Comparison of ENCODE assay signal across 8 cellular contexts in the genomic region with DNA sequence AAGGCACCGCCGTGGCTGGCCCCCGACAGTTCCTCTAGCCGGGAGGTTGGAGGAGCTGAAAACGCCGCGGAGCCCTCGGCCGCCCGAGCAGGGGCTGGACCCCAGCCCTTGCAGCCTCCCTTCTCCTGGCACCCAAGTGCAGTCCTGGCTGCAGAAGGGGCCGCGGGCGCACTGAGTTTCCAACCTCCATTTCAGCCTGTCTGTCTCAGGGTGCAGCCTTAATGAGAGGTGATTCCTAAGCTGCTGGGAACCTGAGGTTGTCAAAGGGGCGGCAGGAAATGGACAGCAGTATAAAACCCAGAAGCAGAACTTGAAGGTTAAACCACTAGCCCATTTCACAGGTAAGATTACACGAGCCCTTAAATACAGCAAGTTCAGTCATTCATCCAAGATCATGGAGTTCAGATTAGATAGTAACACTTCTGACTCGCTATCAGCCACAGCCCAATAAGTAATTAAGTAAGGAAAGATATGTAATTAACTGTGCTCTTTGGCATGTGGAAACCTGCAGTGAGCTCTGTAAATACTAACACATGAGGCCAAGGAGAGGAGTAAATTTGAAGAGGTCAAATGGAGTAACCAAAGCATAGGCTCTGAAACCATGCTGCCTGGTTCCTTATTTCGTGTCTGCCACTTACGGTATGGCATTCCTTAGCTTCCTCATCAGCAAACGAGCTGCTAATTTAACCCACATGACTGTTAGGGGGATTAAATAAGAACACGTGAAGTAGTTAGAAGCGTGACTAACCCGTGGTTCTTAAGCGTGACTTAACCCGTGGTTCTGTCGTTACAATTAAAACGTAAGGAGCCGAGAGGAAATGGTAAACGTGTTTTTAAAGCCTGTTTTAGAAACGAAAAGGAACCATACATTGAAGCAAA. TPM values are rescaled to one million over a fixed set of nuclear protein-coding genes. Genes with fewer than 3 reads are reported as not detected.
DNase-seq lines count a peak whose midpoint lies in the region; ATAC-seq, FAIRE-seq and TF ChIP-seq lines count a peak whose summit lies in the region.

No MANE protein-coding gene starts in this region.

- peak overlapping the region; percentile 79 to 99 (median 89) for H3K27ac ChIP-seq in BLaER1 treated with 17β-estradiol and CSF1 and Interleukin-3, amounts not matched to agents 10 nM and 100 nM
- H3K27ac ChIP-seq in cingulate gyrus (ENCODE audit: low read depth, low read length) (peak overlapping the region; percentile 69), left lung (peak overlapping the region; percentile 94 to 97)

- peak overlapping the region; percentile 67 to 90 (median 83) for H3K4me2 ChIP-seq in BLaER1 treated with 17β-estradiol and CSF1 and Interleukin-3, amounts not matched to agents 10 nM and 100 nM

- H3K27me3 Mint-ChIP-seq in T-helper 17 cell = no peaks in the 10 kb centered on the region
- H3K27me3 Mint-ChIP-seq in stimulated activated naive CD8-positive, alpha-beta T cell treated with anti-CD3 and anti-CD28 coated beads, Interleukin-15, amount 100 ng/mL, for 72 hours = no peaks in the 10 kb centered on the region

- peaks cover 11 to 48% (median 37%) of the 10 kb centered on the region in 10 experiments for H3K4me1 ChIP-seq in BLaER1 treated with 17β-estradiol and CSF1 and Interleukin-3, amounts not matched to agents 10 nM and 100 nM
- peaks cover 0 to 32% of the 10 kb centered on the region in 2 donors for H3K4me1 ChIP-seq in left lung

- no peak for TF ChIP-seq RAD21 in Ishikawa (IDR thresholded peaks at IDR 0.05; ENCODE audit: low read depth)

- intact Hi-C loops in left lung (cut with DNase I) = no loop called here

- H3K27me3 ChIP-seq in BLaER1 treated with 17β-estradiol and CSF1 and Interleukin-3, amounts not matched to agents 10 nM and 100 nM = no peaks in the 10 kb centered on the region
- no peaks in the 10 kb centered on the region for H3K27me3 ChIP-seq in left lung

- no peaks in the 10 kb centered on the region; a peak in 1 of 22 replicates for H4K20me1 ChIP-seq in BLaER1 treated with 17β-estradiol and CSF1 and Interleukin-3, amounts not matched to agents 10 nM and 100 nM

- peak overlapping the region; percentile 86 for H3K4me3 Mint-ChIP-seq in T-helper 17 cell
- peak overlapping the region; percentile 87 to 95 for H3K4me3 Mint-ChIP-seq in stimulated activated naive CD8-positive, alpha-beta T cell treated with anti-CD3 and anti-CD28 coated beads, Interleukin-15, amount 100 ng/mL, for 72 hours

- peaks cover 0 to 20% (median 8%) of the 10 kb centered on the region in 11 experiments; a peak in 9 of 22 replicates for H3K36me3 ChIP-seq in BLaER1 treated with 17β-estradiol and CSF1 and Interleukin-3, amounts not matched to agents 10 nM and 100 nM
- H3K36me3 ChIP-seq in left lung = no peaks in the 10 kb centered on the region

- no peak for TF ChIP-seq CTCF in left lung (IDR thresholded peaks at IDR 0.05)

- DNase-seq in GM19239 (ENCODE audit: insufficient read length, low spot score) (no peak), T-helper 17 cell (no peak), left lung (peak in 1 of 2 donors; percentile 39), urothelium cell line (ENCODE audit: low spot score) (no peak)
- peak; percentile 16 to 37 for DNase-seq in stimulated activated naive CD8-positive, alpha-beta T cell treated with anti-CD3 and anti-CD28 coated beads, Interleukin-15, amount 100 ng/mL, for 72 hours

- H3K36me3 Mint-ChIP-seq in T-helper 17 cell (ENCODE audit: low read depth) = no peaks in the 10 kb centered on the region

- FAIRE-seq in GM19239 (lab: Jason Lieb, UNC) (peak; percentile 90), urothelium cell line (lab: Jason Lieb, UNC) (no peak)

- H3K4me1 Mint-ChIP-seq in T-helper 17 cell = peaks cover 25% of the 10 kb centered on the region
- peaks cover 58% of the 10 kb centered on the region for H3K4me1 Mint-ChIP-seq in stimulated activated naive CD8-positive, alpha-beta T cell treated with anti-CD3 and anti-CD28 coated beads, Interleukin-15, amount 100 ng/mL, for 72 hours

- H3K9ac ChIP-seq in BLaER1 treated with 17β-estradiol and CSF1 and Interleukin-3, amounts not matched to agents 10 nM and 100 nM = peak overlapping the region; percentile 80 to 97 (median 88)

- peak overlapping the region; percentile 83 for H3K27ac Mint-ChIP-seq in T-helper 17 cell
- H3K27ac Mint-ChIP-seq in stimulated activated naive CD8-positive, alpha-beta T cell treated with anti-CD3 and anti-CD28 coated beads, Interleukin-15, amount 100 ng/mL, for 72 hours = peak overlapping the region; percentile 96 to 98

- peaks cover 0 to 21% (median 10%) of the 10 kb centered on the region in 11 experiments; a peak in 11 of 22 replicates for H3K9me3 ChIP-seq in BLaER1 treated with 17β-estradiol and CSF1 and Interleukin-3, amounts not matched to agents 10 nM and 100 nM (replicated peaks in 1 of 11)
- H3K9me3 ChIP-seq in T-helper 17 cell (ENCODE audit: control insufficient read depth, low read length, poor library complexity, severe bottlenecking) (no peaks in the 10 kb centered on the region), left lung (no peaks in the 10 kb centered on the region)

- peak overlapping the region; percentile 73 to 91 (median 80) for H3K4me3 ChIP-seq in BLaER1 treated with 17β-estradiol and CSF1 and Interleukin-3, amounts not matched to agents 10 nM and 100 nM
- peak overlapping the region; percentile 71 to 82 for H3K4me3 ChIP-seq in left lung

- ATAC-seq in T-helper 17 cell (peak; percentile 3), left lung (peak; percentile 28)
- ATAC-seq in stimulated activated naive CD8-positive, alpha-beta T cell treated with anti-CD3 and anti-CD28 coated beads, Interleukin-15, amount 100 ng/mL, for 72 hours = peak; percentile 36

- TF ChIP-seq EP300 in Ishikawa (IDR thresholded peaks at IDR 0.05; ENCODE audit: borderline replicate concordance) = no peak

- H3K9me3 Mint-ChIP-seq in stimulated activated naive CD8-positive, alpha-beta T cell treated with anti-CD3 and anti-CD28 coated beads, Interleukin-15, amount 100 ng/mL, for 72 hours = no peaks in the 10 kb centered on the region

TF ChIP-seq in Ishikawa, 13 proteins besides CTCF, POLR2A, EP300 and RAD21:
- TF ChIP-seq TEAD4 (IDR thresholded peaks at IDR 0.05) (peak; percentile 17; the same call in 1 of the 2 replicates), CEBPB (IDR thresholded peaks at IDR 0.05) (no peak), FOXM1 (IDR thresholded peaks at IDR 0.05; ENCODE audit: borderline replicate concordance, low read depth) (peak; percentile 22; the same call in 1 of the 2 replicates), TAF1 (IDR thresholded peaks at IDR 0.05; ENCODE audit: low read depth) (peak; percentile 16), NFIC (IDR thresholded peaks at IDR 0.05) (no peak), REST (IDR thresholded peaks at IDR 0.05; ENCODE audit: low read depth) (no peak), YY1 (IDR thresholded peaks at IDR 0.05; ENCODE audit: low read depth) (no peak), EGR1 (IDR thresholded peaks at IDR 0.05) (no peak), CREB1 (IDR thresholded peaks at IDR 0.05; ENCODE audit: low read depth) (no peak), ZBTB7A (IDR thresholded peaks at IDR 0.05; ENCODE audit: low read depth) (no peak), MAX (IDR thresholded peaks at IDR 0.05) (peak; percentile 29; the same call in 1 of the 2 replicates)
- TF ChIP-seq, protein P1, sequence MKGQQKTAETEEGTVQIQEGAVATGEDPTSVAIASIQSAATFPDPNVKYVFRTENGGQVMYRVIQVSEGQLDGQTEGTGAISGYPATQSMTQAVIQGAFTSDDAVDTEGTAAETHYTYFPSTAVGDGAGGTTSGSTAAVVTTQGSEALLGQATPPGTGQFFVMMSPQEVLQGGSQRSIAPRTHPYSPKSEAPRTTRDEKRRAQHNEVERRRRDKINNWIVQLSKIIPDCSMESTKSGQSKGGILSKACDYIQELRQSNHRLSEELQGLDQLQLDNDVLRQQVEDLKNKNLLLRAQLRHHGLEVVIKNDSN (IDR thresholded peaks at IDR 0.05) = peak; percentile 74

RNA-seq across cellular contexts. Expression of gene SETDB2, which starts 0.7 kb away (rescaled TPM):
- total RNA-seq in T-helper 17 cell (10 to 100 TPM; 15.9 to 17.9 TPM), left lung (10 to 100 TPM; 11.4 to 14.0 TPM)

RNA-seq across cellular contexts. Expression of gene CAB39L, which starts 0.9 kb away (rescaled TPM):
- total RNA-seq in T-helper 17 cell (1 to 10 TPM; 3.4 to 5.9 TPM), left lung (10 to 100 TPM in 1 of 2 donors, 1 to 10 TPM in 1; 8.6 to 12.8 TPM)

RNA-seq across cellular contexts. Expression of gene PHF11, which starts 51.0 kb away (rescaled TPM):
- 100 to 1,000 TPM; 104 to 119 TPM for total RNA-seq in T-helper 17 cell
- 10 to 100 TPM; 42.9 to 55.5 TPM for total RNA-seq in left lung

Comparison
In these comparisons a context has a peak if more than half of its experiments do, and no peak if none do; other contexts are left out.
1. DNase-seq: peak in stimulated activated naive CD8-positive, alpha-beta T cell treated with anti-CD3 and anti-CD28 coated beads, Interleukin-15, amount 100 ng/mL, for 72 hours (2 of 2); none in GM19239 (single experiment), T-helper 17 cell (0 of 3) and urothelium cell line (single experiment).
2. Peak in every context shown above with its lines, with median percentiles within 50 percentile points of each other: H3K27ac ChIP-seq and ATAC-seq.